13 cellular contexts compared by ENCODE assay signal in the genomic region with DNA sequence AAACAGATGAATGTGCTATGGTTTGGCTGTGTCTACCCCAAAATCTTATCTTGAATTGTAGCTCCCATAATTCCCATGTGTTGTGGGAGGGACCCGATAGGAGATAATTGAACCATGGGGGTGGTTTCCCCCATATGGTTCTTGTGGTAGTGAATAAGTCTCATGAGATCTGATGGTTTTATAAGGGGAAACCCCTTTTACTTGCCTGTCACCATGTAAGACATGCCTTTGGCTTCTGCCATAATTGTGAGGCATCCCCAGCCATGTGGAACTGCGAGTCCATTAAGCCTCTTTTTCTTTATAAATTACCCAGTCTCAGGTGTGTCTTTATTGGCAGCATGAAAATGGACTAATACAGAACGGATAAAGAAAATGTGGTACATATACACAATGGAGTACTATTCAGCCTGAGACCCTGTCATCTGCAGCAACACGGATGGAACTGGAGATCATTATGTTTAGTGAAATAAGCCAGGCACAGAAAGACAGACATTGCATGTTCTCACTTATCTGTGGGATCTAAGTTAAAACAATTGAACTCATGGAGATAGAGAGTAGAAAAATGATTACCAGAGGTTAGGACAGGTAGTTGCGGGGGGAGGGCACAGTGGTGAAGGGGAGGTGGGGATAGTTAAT.
DNase-seq lines count a peak whose midpoint lies in the region; ATAC-seq and TF ChIP-seq lines count a peak whose summit lies in the region.
"Had no signal": no experiment of that assay in that cellular context is flagged by ENCODE, and none has a peak within 500 bp of the region (broad histone marks: within the 10 kb centered on the region; RNA-seq: fewer than 3 reads in every experiment).

No MANE protein-coding gene starts in this region.

- H3K27me3 Mint-ChIP-seq in activated naive CD8-positive, alpha-beta T cell treated with anti-CD3 and anti-CD28 coated beads, Interleukin-2, amount 50 U/mL, for 24 hours, result peaks cover 4% of the 10 kb centered on the region
- peaks cover 11% of the 10 kb centered on the region for H3K27me3 Mint-ChIP-seq in activated naive CD8-positive, alpha-beta T cell treated with anti-CD3 and anti-CD28 coated beads for 36 hours
- peaks cover 7% of the 10 kb centered on the region for H3K27me3 Mint-ChIP-seq in stimulated activated naive CD8-positive, alpha-beta T cell treated with anti-CD3 and anti-CD28 coated beads, Interleukin-15, amount 100 ng/mL, for 72 hours

- H3K4me2 ChIP-seq in SK-N-SH, result no peak overlapping the region
- H3K4me2 ChIP-seq: GM23338 had no signal

- no peaks in the 10 kb centered on the region for H3K9me3 ChIP-seq in SK-N-SH

- H2AFZ ChIP-seq in SK-N-SH (ENCODE audit: low read depth), result no peak overlapping the region

- H3K9ac ChIP-seq in SK-N-SH, result no peak overlapping the region
- H3K9ac ChIP-seq: BLaER1 treated with 17β-estradiol and CSF1 and Interleukin-3, amounts not matched to agents 10 nM and 100 nM had no signal

- H3K4me3 ChIP-seq in SK-N-SH (ENCODE audit: low read depth in 2 of 2, low read length in 1 of 2), result no peak overlapping the region
- H3K4me3 ChIP-seq: BLaER1 treated with 17β-estradiol and CSF1 and Interleukin-3, amounts not matched to agents 10 nM and 100 nM; GM23338 had no signal

- H3F3A ChIP-seq in SK-N-SH (replicated peaks; ENCODE audit: insufficient read depth), result no peaks in the 10 kb centered on the region

- no peaks in the 10 kb centered on the region for H3K36me3 Mint-ChIP-seq in activated naive CD8-positive, alpha-beta T cell treated with anti-CD3 and anti-CD28 coated beads, Interleukin-2, amount 50 U/mL, for 24 hours (ENCODE audit: low read depth)
- H3K36me3 Mint-ChIP-seq in activated naive CD8-positive, alpha-beta T cell treated with anti-CD3 and anti-CD28 coated beads for 36 hours, result no peaks in the 10 kb centered on the region
- H3K36me3 Mint-ChIP-seq: CD8-positive, alpha-beta T cell had no signal

- TF ChIP-seq CTCF in SK-N-SH (IDR thresholded peaks at IDR 0.05), result no peak

- no peak overlapping the region for H3K27ac Mint-ChIP-seq in activated naive CD8-positive, alpha-beta T cell treated with anti-CD3 and anti-CD28 coated beads, Interleukin-2, amount 50 U/mL, for 24 hours
- H3K27ac Mint-ChIP-seq in activated naive CD8-positive, alpha-beta T cell treated with anti-CD3 and anti-CD28 coated beads for 36 hours, result no peak overlapping the region
- H3K27ac Mint-ChIP-seq in stimulated activated naive CD8-positive, alpha-beta T cell treated with anti-CD3 and anti-CD28 coated beads, Interleukin-15, amount 100 ng/mL, for 72 hours, result no peak overlapping the region
- H3K27ac Mint-ChIP-seq: CD8-positive, alpha-beta T cell; GM23338 had no signal

- CTCF ChIA-PET in SK-N-SH (lab: Yijun Ruan, JAX), result no interaction called here

- H3K9me2 ChIP-seq in SK-N-SH, result no peaks in the 10 kb centered on the region

- peak; percentile 54 for ATAC-seq in activated naive CD8-positive, alpha-beta T cell treated with anti-CD3 and anti-CD28 coated beads, Interleukin-2, amount 50 U/mL, for 24 hours
- peak; percentile 52 for ATAC-seq in stimulated activated naive CD8-positive, alpha-beta T cell treated with anti-CD3 and anti-CD28 coated beads, Interleukin-15, amount 100 ng/mL, for 72 hours
- no peak for ATAC-seq in GM18868 (IDR thresholded peaks at IDR 0.05; ENCODE audit: unreplicated experiment)
- ATAC-seq: CD8-positive, alpha-beta T cell; GM23338 had no signal

- no peak for TF ChIP-seq RAD21 in SK-N-SH (IDR thresholded peaks at IDR 0.05; ENCODE audit: low read length)

- H3K4me1 Mint-ChIP-seq in activated naive CD8-positive, alpha-beta T cell treated with anti-CD3 and anti-CD28 coated beads, Interleukin-2, amount 50 U/mL, for 24 hours, result no peaks in the 10 kb centered on the region
- H3K4me1 Mint-ChIP-seq in activated naive CD8-positive, alpha-beta T cell treated with anti-CD3 and anti-CD28 coated beads for 36 hours, result no peaks in the 10 kb centered on the region
- no peaks in the 10 kb centered on the region for H3K4me1 Mint-ChIP-seq in stimulated activated naive CD8-positive, alpha-beta T cell treated with anti-CD3 and anti-CD28 coated beads, Interleukin-15, amount 100 ng/mL, for 72 hours
- H3K4me1 Mint-ChIP-seq: GM23338 had no signal

- no peaks in the 10 kb centered on the region for H3K79me2 ChIP-seq in SK-N-SH (ENCODE audit: insufficient read depth)

- 69% methylated on average over 5 of the region's 5 CpGs for WGBS in SK-N-SH (ENCODE audit: low lambda C conversion rate)

- H3K9me3 Mint-ChIP-seq in activated naive CD8-positive, alpha-beta T cell treated with anti-CD3 and anti-CD28 coated beads, Interleukin-2, amount 50 U/mL, for 24 hours, result no peaks in the 10 kb centered on the region
- H3K9me3 Mint-ChIP-seq in activated naive CD8-positive, alpha-beta T cell treated with anti-CD3 and anti-CD28 coated beads for 36 hours, result no peaks in the 10 kb centered on the region
- H3K9me3 Mint-ChIP-seq in stimulated activated naive CD8-positive, alpha-beta T cell treated with anti-CD3 and anti-CD28 coated beads, Interleukin-15, amount 100 ng/mL, for 72 hours, result peaks cover 5 to 7% of the 10 kb centered on the region in 2 donors
- H3K9me3 Mint-ChIP-seq: CD8-positive, alpha-beta T cell; GM23338 had no signal

- H3K27me3 ChIP-seq in SK-N-SH (ENCODE audit: insufficient read depth), result no peaks in the 10 kb centered on the region

- no peaks in the 10 kb centered on the region for H4K20me1 ChIP-seq in SK-N-SH (ENCODE audit: insufficient read depth)
- H4K20me1 ChIP-seq: BLaER1 treated with 17β-estradiol and CSF1 and Interleukin-3, amounts not matched to agents 10 nM and 100 nM had no signal

- no peak overlapping the region for H3K4me3 Mint-ChIP-seq in activated naive CD8-positive, alpha-beta T cell treated with anti-CD3 and anti-CD28 coated beads, Interleukin-2, amount 50 U/mL, for 24 hours
- no peak overlapping the region for H3K4me3 Mint-ChIP-seq in activated naive CD8-positive, alpha-beta T cell treated with anti-CD3 and anti-CD28 coated beads for 36 hours
- no peak overlapping the region for H3K4me3 Mint-ChIP-seq in stimulated activated naive CD8-positive, alpha-beta T cell treated with anti-CD3 and anti-CD28 coated beads, Interleukin-15, amount 100 ng/mL, for 72 hours
- H3K4me3 Mint-ChIP-seq: CD8-positive, alpha-beta T cell; GM23338 had no signal

- H3K36me3 ChIP-seq in SK-N-SH (replicated peaks in 1 of 2; ENCODE audit: control insufficient read depth in 1 of 2, insufficient read depth in 2 of 2, low read length in 1 of 2), result no peaks in the 10 kb centered on the region
- H3K36me3 ChIP-seq: BLaER1 treated with 17β-estradiol and CSF1 and Interleukin-3, amounts not matched to agents 10 nM and 100 nM had no signal

- POLR2A ChIA-PET in SK-N-SH (lab: Yijun Ruan, JAX), result no interaction called here

- H3K4me1 ChIP-seq in SK-N-SH (ENCODE audit: control insufficient read depth in 1 of 2, insufficient read depth in 2 of 2, low read depth in 1 of 2, low read length in 1 of 2), result no peaks in the 10 kb centered on the region; a peak in 1 of 4 replicates

- no peak for TF ChIP-seq EP300 in SK-N-SH (IDR thresholded peaks at IDR 0.05; ENCODE audit: borderline replicate concordance in 1 of 2, low read depth in 1 of 2, low read length in 1 of 2)

- no peak overlapping the region for H3K27ac ChIP-seq in SK-N-SH (ENCODE audit: low read depth in 2 of 2, low read length in 1 of 2)
- H3K27ac ChIP-seq: BLaER1 treated with 17β-estradiol and CSF1 and Interleukin-3, amounts not matched to agents 10 nM and 100 nM had no signal

- DNase-seq in activated naive CD8-positive, alpha-beta T cell treated with anti-CD3 and anti-CD28 coated beads, Interleukin-2, amount 50 U/mL, for 24 hours, result no peak
- no peak for DNase-seq in activated naive CD8-positive, alpha-beta T cell treated with anti-CD3 and anti-CD28 coated beads for 36 hours
- DNase-seq in SK-N-SH (no peak), glomerular visceral epithelial cell (ENCODE audit: extremely low spot score) (peak; percentile 22), NCI-H524 (lab: John Stamatoyannopoulos, UW) (no peak)
- no peak for DNase-seq in stimulated activated naive CD8-positive, alpha-beta T cell treated with anti-CD3 and anti-CD28 coated beads, Interleukin-15, amount 100 ng/mL, for 72 hours
- no peak for DNase-seq in activated CD4-positive, alpha-beta T cell treated with anti-CD3 and anti-CD28 coated beads for 1 hour
- DNase-seq: 8988T; CD8-positive, alpha-beta T cell; HCEC 1CT had no signal

TF ChIP-seq in SK-N-SH, 30 proteins besides CTCF, POLR2A, EP300 and RAD21:
- TF ChIP-seq SMC3 (IDR thresholded peaks at IDR 0.05; ENCODE audit: low read depth, low read length), result no peak
- TF ChIP-seq RCOR1 (IDR thresholded peaks at IDR 0.05; ENCODE audit: low read length), result no peak
- TF ChIP-seq GATA2 (CRISPR knock-in tag; IDR thresholded peaks at IDR 0.05), result peak; percentile 37; the same call in 1 of the 2 replicates
